In the genomic region with DNA sequence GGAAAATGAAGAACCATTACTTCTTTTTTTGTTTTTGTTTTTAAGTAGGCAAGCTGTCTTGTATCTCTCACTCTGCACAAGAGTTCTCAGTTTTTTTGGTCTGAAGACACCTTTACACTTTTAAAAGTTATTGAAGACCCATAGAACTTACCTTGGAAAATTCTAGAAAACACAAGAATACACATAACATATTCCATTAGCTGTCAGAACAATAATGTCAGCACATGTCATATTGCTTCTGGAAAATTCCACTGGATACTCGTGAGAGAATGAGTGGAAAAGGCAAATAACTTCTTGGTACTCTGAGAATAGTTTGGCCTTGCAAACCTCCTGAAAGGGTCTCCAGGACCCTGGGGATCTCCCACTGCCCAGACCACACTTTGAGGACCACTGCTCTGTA, we compare ENCODE assay signal across 22 cellular contexts. TPM values are rescaled to one million over a fixed set of nuclear protein-coding genes. Genes with fewer than 3 reads are reported as not detected.
DNase-seq lines count a peak whose midpoint lies in the region; ATAC-seq, FAIRE-seq and TF ChIP-seq lines count a peak whose summit lies in the region.
"Had no signal": no experiment of that assay in that cellular context is flagged by ENCODE, and none has a peak within 500 bp of the region (broad histone marks: within the 10 kb centered on the region; RNA-seq: fewer than 3 reads in every experiment).

No MANE protein-coding gene starts in this region.

- no peak for TF ChIP-seq RAD21 in GM12878 (IDR thresholded peaks at IDR 0.05; ENCODE audit: insufficient read depth, low read depth, low read length)

- no peak for TF ChIP-seq CTCF in Panc1 (IDR thresholded peaks at IDR 0.05)
- no peak for TF ChIP-seq CTCF in GM12878 (IDR thresholded peaks at IDR 0.05 in 2 of 3, conservative IDR thresholded peaks at IDR 0.05 in 1 of 3; ENCODE audit: control insufficient read depth in 2 of 3, extremely low read depth in 1 of 3, insufficient read depth in 1 of 3, low read depth in 3 of 3, low read length in 3 of 3)

- no peaks in the 10 kb centered on the region for H3K27me3 ChIP-seq in CD4-positive, CD25-positive, alpha-beta regulatory T cell (ENCODE audit: control insufficient read depth, insufficient read depth, low read length)
- H3K27me3 ChIP-seq in Panc1 (ENCODE audit: control insufficient read depth, insufficient read depth, low read length) (no peaks in the 10 kb centered on the region), GM12878 (replicated peaks in 1 of 2; ENCODE audit: control insufficient read depth in 2 of 2, insufficient read depth in 2 of 2, low read length in 1 of 2) (no peaks in the 10 kb centered on the region)
- H3K27me3 ChIP-seq: BE2C; BLaER1 treated with 17β-estradiol and CSF1 and Interleukin-3, amounts not matched to agents 10 nM and 100 nM had no signal

- H3K4me1 ChIP-seq in CD4-positive, CD25-positive, alpha-beta regulatory T cell (ENCODE audit: control insufficient read depth, insufficient read depth, low read length, poor library complexity, severe bottlenecking) = peaks cover 28% of the 10 kb centered on the region
- H3K4me1 ChIP-seq in Panc1 (ENCODE audit: control insufficient read depth, insufficient read depth, low read length) (peaks cover 11% of the 10 kb centered on the region), GM12878 (ENCODE audit: control insufficient read depth, insufficient read depth, low read length) (0 out of 2 replicates have a peak, but pooled peaks cover 2% of the 10 kb centered on the region)
- H3K4me1 ChIP-seq: BE2C had no signal

- H3K27ac Mint-ChIP-seq in CD4-positive, CD25-positive, alpha-beta regulatory T cell = no peak overlapping the region
- H3K27ac Mint-ChIP-seq: HFFc6 had no signal

- intact Hi-C loops in Panc1 (cut with micrococcal nuclease; ENCODE audit: unreplicated experiment) (no loop called here), GM12878 (cut with micrococcal nuclease; ENCODE audit: unreplicated experiment) (no loop called here)

- POLR2A ChIA-PET in Panc1 (lab: Charles Lee) = no interaction called here
- POLR2A ChIA-PET in GM12878 (lab: Charles Lee) = interaction anchor here (0.7 kb wide), 1 partner anchor 183 kb away, joined by 3 read pairs; no protein-coding TSS in a partner anchor

- peaks cover 7% of the 10 kb centered on the region for H3K36me3 Mint-ChIP-seq in CD4-positive, CD25-positive, alpha-beta regulatory T cell

- ATAC-seq in CD4-positive, CD25-positive, alpha-beta regulatory T cell (ENCODE audit: low read depth in 2 of 2) = no peak
- ATAC-seq in Panc1 (no peak), GM12878 (no peak), GM21529 (IDR thresholded peaks at IDR 0.05; ENCODE audit: unreplicated experiment) (no peak)
- ATAC-seq: A549 had no signal

- WGBS in GM12878 (ENCODE audit: insufficient coverage, insufficient replicate concordance, low lambda C conversion rate, missing lambda C conversion rate) = 56% methylated on average over 1 of the region's 1 CpG

- RAD21 ChIA-PET in GM12878 (lab: Charles Lee; ENCODE audit: unreplicated experiment) = interaction anchor here (0.7 to 4.1 kb wide), 5 partner anchors 64 to 339 kb away, joined by 3 to 50 read pairs (median 12); a partner anchor contains a TSS

- no peak for TF ChIP-seq EP300 in GM12878 (IDR thresholded peaks at IDR 0.05; ENCODE audit: borderline replicate concordance in 1 of 2, control insufficient read depth in 1 of 2, low read depth in 2 of 2, low read length in 2 of 2)

- peaks cover 52% of the 10 kb centered on the region for H3K79me2 ChIP-seq in GM12878 (ENCODE audit: control insufficient read depth, insufficient read depth, low read length)

- H3K27ac ChIP-seq in CD4-positive, CD25-positive, alpha-beta regulatory T cell (ENCODE audit: insufficient read depth, low read length, poor library complexity, severe bottlenecking) = peak overlapping the region; percentile 33
- H3K27ac ChIP-seq in Panc1 (ENCODE audit: low read length) (no peak overlapping the region), GM12878 (ENCODE audit: control insufficient read depth, insufficient read depth) (no peak overlapping the region)
- H3K27ac ChIP-seq: A549; BLaER1 treated with 17β-estradiol and CSF1 and Interleukin-3, amounts not matched to agents 10 nM and 100 nM had no signal

- CTCF ChIA-PET in Panc1 (lab: Charles Lee) (no interaction called here), GM12878 (lab: Yijun Ruan, JAX) (interaction anchor here (1.0 to 4.8 kb wide), 5 partner anchors 51 to 804 kb away, joined by 3 to 98 read pairs (median 4); no protein-coding TSS in a partner anchor)

- DNase-seq in CD4-positive, CD25-positive, alpha-beta regulatory T cell = no peak
- DNase-seq in Panc1 (ENCODE audit: low read depth, low spot score) (no peak), GM12878 (ENCODE audit: low read depth, low spot score) (no peak), NCI-H2227 treated with DMSO at 0.1 percent for 48 hours (lab: John Stamatoyannopoulos, UW) (no peak), GM12892 (ENCODE audit: insufficient read length) (no peak)
- DNase-seq: 8988T; ACHN; AML-193; BE2C; Caco-2; CD4-positive, alpha-beta memory T cell; DMS153; DND-41; GOT3; HFFc6 had no signal

- H3K4me3 ChIP-seq in CD4-positive, CD25-positive, alpha-beta regulatory T cell (ENCODE audit: low read depth, low read length) = no peak overlapping the region
- H3K4me3 ChIP-seq in Panc1 (ENCODE audit: low read depth in 2 of 2, low read length in 2 of 2) (no peak overlapping the region), GM12878 (no peak overlapping the region)
- H3K4me3 ChIP-seq: A549; BLaER1 treated with 17β-estradiol and CSF1 and Interleukin-3, amounts not matched to agents 10 nM and 100 nM; HAP-1 had no signal

- peaks cover 16% of the 10 kb centered on the region for H3K36me3 ChIP-seq in CD4-positive, CD25-positive, alpha-beta regulatory T cell (ENCODE audit: control insufficient read depth, insufficient read depth, low read length)
- peaks cover 9% of the 10 kb centered on the region for H3K36me3 ChIP-seq in Panc1 (ENCODE audit: control insufficient read depth, insufficient read depth, low read length)
- peaks cover 0 to 3% of the 10 kb centered on the region in 2 experiments; a peak in 1 of 4 replicates for H3K36me3 ChIP-seq in GM12878 (ENCODE audit: control insufficient read depth in 2 of 2, insufficient read depth in 2 of 2, low read length in 1 of 2)
- H3K36me3 ChIP-seq: HAP-1 had no signal

- no peaks in the 10 kb centered on the region for H3K9me3 Mint-ChIP-seq in CD4-positive, CD25-positive, alpha-beta regulatory T cell
- H3K9me3 Mint-ChIP-seq: CD14-positive monocyte; CD4-positive, alpha-beta memory T cell; HFFc6 had no signal

- no peak overlapping the region for H3K4me3 Mint-ChIP-seq in CD4-positive, CD25-positive, alpha-beta regulatory T cell
- H3K4me3 Mint-ChIP-seq: CD14-positive monocyte; CD4-positive, alpha-beta memory T cell; HFFc6 had no signal

- H4K20me1 ChIP-seq in GM12878 (ENCODE audit: control insufficient read depth, insufficient read depth) = peaks cover 3% of the 10 kb centered on the region; the same call in 1 of the 2 replicates

- TF ChIP-seq POLR2A in GM12878 (IDR thresholded peaks at IDR 0.05; ENCODE audit: low read depth, low read length) = no peak
- no peak for TF ChIP-seq POLR2A in GM12892 (IDR thresholded peaks at IDR 0.05; ENCODE audit: low read depth, low read length)

- H3K9ac ChIP-seq in GM12878 (ENCODE audit: control insufficient read depth, insufficient read depth, low read length) = no peak overlapping the region

- peaks cover 17 to 66% (median 43%) of the 10 kb centered on the region in 4 donors for H3K4me1 Mint-ChIP-seq in CD4-positive, CD25-positive, alpha-beta regulatory T cell

- FAIRE-seq in GM12878 (lab: Jason Lieb, UNC) (no peak), GM12892 (lab: Jason Lieb, UNC) (no peak)
- FAIRE-seq: A549, GM18507, H54 had no signal

- SMC1A ChIA-PET in GM12878 (lab: Charles Lee; ENCODE audit: uncharacterized antibody, unreplicated experiment) = interaction anchor here (0.8 to 4.5 kb wide), 6 partner anchors 10 to 804 kb away, joined by 3 to 41 read pairs (median 4); no protein-coding TSS in a partner anchor

- BruUV-seq in Panc1 (replicated peaks; lab: Mats Ljungman, UMichigan) = TSS peak; percentile 15
- no TSS peak for BruUV-seq in GM12878 (replicated peaks; lab: Mats Ljungman, UMichigan)

- no peak overlapping the region for H3K4me2 ChIP-seq in GM12878 (ENCODE audit: control insufficient read depth, insufficient read depth)
- H3K4me2 ChIP-seq: A549; BLaER1 treated with 17β-estradiol and CSF1 and Interleukin-3, amounts not matched to agents 10 nM and 100 nM had no signal

- in situ Hi-C loops in Panc1 (cut with HindIII; ENCODE audit: low pct_unique_long_range_greater_than_20kb, low sequenced_read_pairs) (no loop called here), GM12878 (cut with MboI) (loop anchor here (5.0 kb wide), 1 partner anchor 339 kb away; no protein-coding TSS in a partner anchor)

- H2AFZ ChIP-seq in GM12878 (ENCODE audit: control insufficient read depth, low read depth, low read length) = no peak overlapping the region

- peaks cover 2% of the 10 kb centered on the region for H3K27me3 Mint-ChIP-seq in CD4-positive, CD25-positive, alpha-beta regulatory T cell
- H3K27me3 Mint-ChIP-seq: CD4-positive, alpha-beta memory T cell had no signal

- H3K9me3 ChIP-seq in CD4-positive, CD25-positive, alpha-beta regulatory T cell (ENCODE audit: control insufficient read depth in 2 of 2, low read length in 2 of 2) = no peaks in the 10 kb centered on the region
- H3K9me3 ChIP-seq in Panc1 (ENCODE audit: control insufficient read depth, insufficient read depth, low read depth, low read length) (no peaks in the 10 kb centered on the region), GM12878 (replicated peaks; ENCODE audit: control insufficient read depth, insufficient read depth, low read length) (no peaks in the 10 kb centered on the region)
- H3K9me3 ChIP-seq: A549; BE2C; BLaER1 treated with 17β-estradiol and CSF1 and Interleukin-3, amounts not matched to agents 10 nM and 100 nM; Caco-2; HAP-1 had no signal

RNA-seq across cellular contexts. Expression of a gene that starts 4.8 kb away (rescaled TPM):
- total RNA-seq in CD4-positive, CD25-positive, alpha-beta regulatory T cell = 32.5 TPM
- 10 to 100 TPM; 13.0 to 17.6 (median 15.5) TPM for polyA plus RNA-seq in CD4-positive, CD25-positive, alpha-beta regulatory T cell
- total RNA-seq in Panc1 (2021; ENCODE audit: unreplicated experiment) = 36.6 TPM
- polyA plus RNA-seq in Panc1 (2012; ENCODE audit: insufficient read length) = 19.0 TPM
- 62.1 and 71.4 TPM in 2 replicates for total RNA-seq in GM12878 (2013; cell fraction: nucleolus; rRNA removed)
- total RNA-seq in GM12878 (2014; rRNA removed) = 15.5 and 20.6 TPM in 2 replicates
- total RNA-seq in GM12878 (2014; rRNA removed; fragmentation: Illumina TruSeq; extraction: Trizol) = 17.7 and 18.1 TPM in 2 replicates
- 20.5 and 23.2 TPM in 2 replicates for total RNA-seq in GM12878 (2021)
- polyA plus RNA-seq in GM12878 (2011; ENCODE audit: low read depth) = 5.1 TPM
- polyA plus RNA-seq in GM12878 (2011; rRNA removed) = 18.7 and 31.3 TPM in 2 replicates
- 8.7 and 10.0 TPM in 2 replicates for polyA plus RNA-seq in GM12878 (2011; cell fraction: cytosol; rRNA removed)
- 9.9 and 10.9 TPM in 2 replicates for polyA plus RNA-seq in GM12878 (2011; cell fraction: nucleus; rRNA removed)
- polyA plus RNA-seq in GM12878 (2012) = 9.2 and 11.0 TPM in 2 replicates
- polyA plus RNA-seq in GM12878 (2014; fragmentation: Illumina TruSeq; extraction: Trizol) = 14.1 and 16.3 TPM in 2 replicates
- polyA plus RNA-seq in GM12878 (2014; fragmentation: Nextera tagmentation; extraction: Ambion mirVana) = 1 to 10 TPM; 4.3 to 4.5 TPM
- polyA plus RNA-seq in GM12878 (2014; rRNA removed) = 13.3 and 15.4 TPM in 2 replicates
- polyA plus RNA-seq in GM12878 (2016; fragmentation: Nextera tagmentation; extraction: Ambion mirVana) = 10 to 100 TPM; 18.7 to 21.5 TPM
- 14.9 and 21.6 TPM in 2 replicates for polyA minus RNA-seq in GM12878 (2011; rRNA and poly(A)+ RNA removed)
- polyA minus RNA-seq in GM12878 (2011; cell fraction: cytosol; rRNA and poly(A)+ RNA removed) = 5.1 and 8.5 TPM in 2 replicates
- 11.0 and 21.4 TPM in 2 replicates for polyA minus RNA-seq in GM12878 (2011; cell fraction: nucleus; rRNA and poly(A)+ RNA removed)
- 10.1 TPM for polyA plus RNA-seq in GM12892 (2012; ENCODE audit: missing spikeins)
